In genomic region chr17:35731932-35732805, GRCh38 we compare ENCODE assay signal across 1 cellular context.
A peak's percentile ranks its signal among the peaks of the same experiment; 100 is the strongest.
TF ChIP-seq lines count a peak whose summit lies in the region.

No MANE protein-coding gene starts in this region.

TF ChIP-seq in HEK293, 187 proteins besides CTCF, POLR2A, EP300 and RAD21 (continued from another document):
- TF ChIP-seq REST (tag by site-specific recombination; IDR thresholded peaks at IDR 0.05) = no peak
- TF ChIP-seq ZNF2 (tag by site-specific recombination; IDR thresholded peaks at IDR 0.05) = no peak
- TF ChIP-seq ZNF221 (tag by site-specific recombination; IDR thresholded peaks at IDR 0.05; ENCODE audit: borderline replicate concordance) = no peak
- TF ChIP-seq ZNF157 (tag by site-specific recombination; IDR thresholded peaks at IDR 0.05) = no peak
- TF ChIP-seq ZNF792 (tag by site-specific recombination; IDR thresholded peaks at IDR 0.05) = no peak
- TF ChIP-seq ZBTB6 (tag by site-specific recombination; IDR thresholded peaks at IDR 0.05) = peak; percentile 57; the same call in 1 of the 2 replicates
- TF ChIP-seq ZNF280D (tag by site-specific recombination; IDR thresholded peaks at IDR 0.05) = no peak
- TF ChIP-seq AEBP2 (tag by site-specific recombination; IDR thresholded peaks at IDR 0.05; ENCODE audit: borderline replicate concordance) = no peak
- TF ChIP-seq GFI1B (tag by site-specific recombination; IDR thresholded peaks at IDR 0.05) = no peak
- no peak for TF ChIP-seq PRDM6 (tag by site-specific recombination; IDR thresholded peaks at IDR 0.05)
- TF ChIP-seq ZNF121 (tag by site-specific recombination; IDR thresholded peaks at IDR 0.05) = no peak
- TF ChIP-seq ZNF596 (tag by site-specific recombination; IDR thresholded peaks at IDR 0.05) = no peak
- no peak for TF ChIP-seq OSR2 (tag by site-specific recombination; IDR thresholded peaks at IDR 0.05)
- TF ChIP-seq ZNF560 (tag by site-specific recombination; IDR thresholded peaks at IDR 0.05; ENCODE audit: borderline replicate concordance) = no peak
- peak; percentile 30; the same call in 1 of the 2 replicates for TF ChIP-seq ZIC2 (tag by site-specific recombination; IDR thresholded peaks at IDR 0.05)
- TF ChIP-seq HIC1 (tag by site-specific recombination; IDR thresholded peaks at IDR 0.05) = no peak
- no peak for TF ChIP-seq ZFP41 (tag by site-specific recombination; IDR thresholded peaks at IDR 0.05; ENCODE audit: borderline replicate concordance)
- no peak for TF ChIP-seq ZNF530 (tag by site-specific recombination; IDR thresholded peaks at IDR 0.05; ENCODE audit: low read depth)
- no peak for TF ChIP-seq ZNF292 (tag by site-specific recombination; IDR thresholded peaks at IDR 0.05; ENCODE audit: borderline replicate concordance, low read depth)
- TF ChIP-seq ZNF580 (tag by site-specific recombination; IDR thresholded peaks at IDR 0.05) = no peak
- TF ChIP-seq ZNF280C (tag by site-specific recombination; IDR thresholded peaks at IDR 0.05) = no peak
- TF ChIP-seq ZFP3 (tag by site-specific recombination; IDR thresholded peaks at IDR 0.05; ENCODE audit: low read depth) = peak; percentile 45; the same call in 1 of the 2 replicates
- no peak for TF ChIP-seq KLF10 (tag by site-specific recombination; IDR thresholded peaks at IDR 0.05)
- no peak for TF ChIP-seq ZNF624 (tag by site-specific recombination; IDR thresholded peaks at IDR 0.05)
- TF ChIP-seq ZNF19 (tag by site-specific recombination; IDR thresholded peaks at IDR 0.05; ENCODE audit: low read depth) = no peak
- no peak for TF ChIP-seq BCL11A (tag by site-specific recombination; IDR thresholded peaks at IDR 0.05; ENCODE audit: low read depth)
- TF ChIP-seq ZBTB48 (tag by site-specific recombination; IDR thresholded peaks at IDR 0.05) = 0 out of 2 replicates have a peak, but pooled peaks have one; percentile 24
